Comparison of ENCODE assay signal across 22 cellular contexts in genomic region chr22:34587357-34588356, GRCh38.
DNase-seq lines count a peak whose midpoint lies in the region; ATAC-seq and TF ChIP-seq lines count a peak whose summit lies in the region.
"Had no signal": no experiment of that assay in that cellular context is flagged by ENCODE, and none has a peak within 500 bp of the region (broad histone marks: within the 10 kb centered on the region; RNA-seq: fewer than 3 reads in every experiment).

No MANE protein-coding gene starts in this region.

- intact Hi-C loops in right lobe of liver (cut with DNase I): no loop called here

- no peaks in the 10 kb centered on the region for H3K27me3 ChIP-seq in right lobe of liver
- H3K27me3 ChIP-seq: testis had no signal

- TF ChIP-seq CTCF in chondrocyte (IDR thresholded peaks at IDR 0.05) (no peak), right lobe of liver (IDR thresholded peaks at IDR 0.05) (no peak)

- TF ChIP-seq POLR2A in right lobe of liver (IDR thresholded peaks at IDR 0.05) (no peak), GM18505 (IDR thresholded peaks at IDR 0.05; ENCODE audit: borderline replicate concordance, extremely low read depth, insufficient read depth, insufficient read length) (no peak)

- peak overlapping the region in 1 of 3 donors; percentile 66 for H3K27ac ChIP-seq in right lobe of liver
- peak overlapping the region in 12 of 21 experiments; percentile 11 to 77 (median 52) for H3K27ac ChIP-seq in skin epidermis
- H3K27ac ChIP-seq: testis had no signal

- peaks cover 2% of the 10 kb centered on the region for H3K27me3 Mint-ChIP-seq in chondrocyte (ENCODE audit: low read depth)
- no peaks in the 10 kb centered on the region for H3K27me3 Mint-ChIP-seq in stimulated activated naive B cell treated with anti-CD40 and anti-IgM and Interleukin-4, amounts not matched to agents 10 μg/mL and 1 μg/mL and 100 μg/mL, for 72 hours
- H3K27me3 Mint-ChIP-seq: activated CD4-positive, alpha-beta memory T cell treated with anti-CD3 and anti-CD28 coated beads for 36 hours; activated naive CD8-positive, alpha-beta T cell treated with anti-CD3 and anti-CD28 coated beads, Interleukin-2, amount 10 ng/mL, durations not matched to agents 7 days and 5 days; CD4-positive, alpha-beta T cell had no signal

- ATAC-seq in right lobe of liver: peak; percentile 80 to 93 (median 88)
- no peak for ATAC-seq in stimulated activated naive B cell treated with anti-CD40 and anti-IgM and Interleukin-4, amounts not matched to agents 10 μg/mL and 1 μg/mL and 100 μg/mL, for 72 hours (replicated peaks)
- ATAC-seq in GM18505 (IDR thresholded peaks at IDR 0.05; ENCODE audit: unreplicated experiment): no peak
- no peak for ATAC-seq in HG02759 (IDR thresholded peaks at IDR 0.05; ENCODE audit: unreplicated experiment)
- no peak for ATAC-seq in HG03025 (IDR thresholded peaks at IDR 0.05; ENCODE audit: low FRiP score, unreplicated experiment)
- ATAC-seq: naive thymus-derived CD8-positive, alpha-beta T cell; stimulated activated effector memory CD8-positive, alpha-beta T cell treated with anti-CD3 and anti-CD28 coated beads, Interleukin-12 subunit alpha, Interleukin-12 subunit beta, amount 100 ng/mL, for 72 hours had no signal

- peaks cover 13% of the 10 kb centered on the region for H3K4me1 Mint-ChIP-seq in chondrocyte (ENCODE audit: low read depth)
- no peaks in the 10 kb centered on the region for H3K4me1 Mint-ChIP-seq in stimulated activated naive B cell treated with anti-CD40 and anti-IgM and Interleukin-4, amounts not matched to agents 10 μg/mL and 1 μg/mL and 100 μg/mL, for 72 hours
- H3K4me1 Mint-ChIP-seq: activated naive CD8-positive, alpha-beta T cell treated with anti-CD3 and anti-CD28 coated beads, Interleukin-2, amount 10 ng/mL, durations not matched to agents 7 days and 5 days; naive thymus-derived CD8-positive, alpha-beta T cell; stimulated activated effector memory CD8-positive, alpha-beta T cell treated with anti-CD3 and anti-CD28 coated beads, Interleukin-12 subunit alpha, Interleukin-12 subunit beta, amount 100 ng/mL, for 72 hours had no signal

- DNase-seq in NCI-H1105 (lab: John Stamatoyannopoulos, UW) (peak; percentile 58), chondrocyte (ENCODE audit: low spot score) (no peak), right lobe of liver (peak; percentile 37 to 78 (median 61))
- no peak for DNase-seq in stimulated activated naive B cell treated with anti-CD40 and anti-IgM and Interleukin-4, amounts not matched to agents 10 μg/mL and 1 μg/mL and 100 μg/mL, for 72 hours
- DNase-seq: activated CD4-positive, alpha-beta memory T cell treated with anti-CD3 and anti-CD28 coated beads for 36 hours; activated naive CD8-positive, alpha-beta T cell treated with anti-CD3 and anti-CD28 coated beads, Interleukin-2, amount 10 ng/mL, durations not matched to agents 7 days and 5 days; CD4-positive, alpha-beta T cell; effector CD4-positive, alpha-beta T cell; erythroblast; foreskin melanocyte; Kasumi-1; naive thymus-derived CD8-positive, alpha-beta T cell; NCI-H1092 treated with DMSO at 0.1 percent for 48 hours; NCI-H524 treated with DMSO at 0.1 percent for 48 hours; stimulated activated CD4-positive, alpha-beta T cell treated with anti-CD3 and anti-CD28 coated beads, Interleukin-1b, Interleukin-23, amount 100 ng/mL, for 48 hours; testis had no signal

- no peaks in the 10 kb centered on the region for H3K9me3 ChIP-seq in right lobe of liver
- H3K9me3 ChIP-seq: testis had no signal

- peak overlapping the region in 1 of 3 donors; percentile 8 for H3K4me3 ChIP-seq in right lobe of liver
- H3K4me3 ChIP-seq in skin epidermis: no peak overlapping the region
- H3K4me3 ChIP-seq: testis had no signal

- WGBS in right lobe of liver (ENCODE audit: insufficient coverage, low coverage, low lambda C conversion rate, missing lambda C conversion rate): 10% methylated on average over 10 of the region's 10 CpGs

- H3K36me3 Mint-ChIP-seq in chondrocyte (ENCODE audit: low read depth): no peaks in the 10 kb centered on the region
- no peaks in the 10 kb centered on the region for H3K36me3 Mint-ChIP-seq in stimulated activated naive B cell treated with anti-CD40 and anti-IgM and Interleukin-4, amounts not matched to agents 10 μg/mL and 1 μg/mL and 100 μg/mL, for 72 hours
- H3K36me3 Mint-ChIP-seq: activated CD4-positive, alpha-beta memory T cell treated with anti-CD3 and anti-CD28 coated beads for 36 hours; activated naive CD8-positive, alpha-beta T cell treated with anti-CD3 and anti-CD28 coated beads, Interleukin-2, amount 10 ng/mL, durations not matched to agents 7 days and 5 days; naive thymus-derived CD8-positive, alpha-beta T cell; stimulated activated effector memory CD8-positive, alpha-beta T cell treated with anti-CD3 and anti-CD28 coated beads, Interleukin-12 subunit alpha, Interleukin-12 subunit beta, amount 100 ng/mL, for 72 hours had no signal

- H3K9me3 Mint-ChIP-seq in chondrocyte (ENCODE audit: low read depth): peaks cover 7% of the 10 kb centered on the region
- peaks cover 0 to 3% of the 10 kb centered on the region in 2 donors for H3K9me3 Mint-ChIP-seq in stimulated activated naive B cell treated with anti-CD40 and anti-IgM and Interleukin-4, amounts not matched to agents 10 μg/mL and 1 μg/mL and 100 μg/mL, for 72 hours
- H3K9me3 Mint-ChIP-seq: activated CD4-positive, alpha-beta memory T cell treated with anti-CD3 and anti-CD28 coated beads for 36 hours; CD4-positive, alpha-beta T cell; stimulated activated effector memory CD8-positive, alpha-beta T cell treated with anti-CD3 and anti-CD28 coated beads, Interleukin-12 subunit alpha, Interleukin-12 subunit beta, amount 100 ng/mL, for 72 hours had no signal

- H3K27ac Mint-ChIP-seq in chondrocyte (ENCODE audit: unreplicated experiment): peak overlapping the region; percentile 71
- no peak overlapping the region for H3K27ac Mint-ChIP-seq in stimulated activated naive B cell treated with anti-CD40 and anti-IgM and Interleukin-4, amounts not matched to agents 10 μg/mL and 1 μg/mL and 100 μg/mL, for 72 hours
- H3K27ac Mint-ChIP-seq: activated CD4-positive, alpha-beta memory T cell treated with anti-CD3 and anti-CD28 coated beads for 36 hours; activated naive CD8-positive, alpha-beta T cell treated with anti-CD3 and anti-CD28 coated beads, Interleukin-2, amount 10 ng/mL, durations not matched to agents 7 days and 5 days; CD4-positive, alpha-beta T cell; naive thymus-derived CD8-positive, alpha-beta T cell; stimulated activated effector memory CD8-positive, alpha-beta T cell treated with anti-CD3 and anti-CD28 coated beads, Interleukin-12 subunit alpha, Interleukin-12 subunit beta, amount 100 ng/mL, for 72 hours; T-helper 2 cell treated with Interferon-gamma antibody and Interleukin-4, amounts not matched to agents 5 μg/mL and 100 μg/mL, for 36 hours had no signal

- H3K36me3 ChIP-seq in right lobe of liver: no peaks in the 10 kb centered on the region

- no peak overlapping the region for H3K4me3 Mint-ChIP-seq in chondrocyte (ENCODE audit: unreplicated experiment)
- no peak overlapping the region for H3K4me3 Mint-ChIP-seq in stimulated activated naive B cell treated with anti-CD40 and anti-IgM and Interleukin-4, amounts not matched to agents 10 μg/mL and 1 μg/mL and 100 μg/mL, for 72 hours
- H3K4me3 Mint-ChIP-seq: activated CD4-positive, alpha-beta memory T cell treated with anti-CD3 and anti-CD28 coated beads for 36 hours; activated naive CD8-positive, alpha-beta T cell treated with anti-CD3 and anti-CD28 coated beads, Interleukin-2, amount 10 ng/mL, durations not matched to agents 7 days and 5 days; CD4-positive, alpha-beta T cell; naive thymus-derived CD8-positive, alpha-beta T cell; stimulated activated effector memory CD8-positive, alpha-beta T cell treated with anti-CD3 and anti-CD28 coated beads, Interleukin-12 subunit alpha, Interleukin-12 subunit beta, amount 100 ng/mL, for 72 hours; T-helper 2 cell treated with Interferon-gamma antibody and Interleukin-4, amounts not matched to agents 5 μg/mL and 100 μg/mL, for 36 hours had no signal

- H3K4me1 ChIP-seq in right lobe of liver: peaks cover 0 to 17% (median 2%) of the 10 kb centered on the region in 4 donors

Comparison
In these comparisons a context has a peak if more than half of its experiments do, and no peak if none do; other contexts are left out.
1. DNase-seq: peak in NCI-H1105 (single experiment) and right lobe of liver (3 of 3); none in chondrocyte (single experiment) and stimulated activated naive B cell treated with anti-CD40 and anti-IgM and Interleukin-4, amounts not matched to agents 10 μg/mL and 1 μg/mL and 100 μg/mL, for 72 hours (single experiment).
2. ATAC-seq: peak in right lobe of liver (4 of 4); none in stimulated activated naive B cell treated with anti-CD40 and anti-IgM and Interleukin-4, amounts not matched to agents 10 μg/mL and 1 μg/mL and 100 μg/mL, for 72 hours (0 of 2), GM18505 (single experiment), HG02759 (single experiment) and HG03025 (single experiment).